In genomic region chr9:69197687-69198086, GRCh38 we compare ENCODE assay signal across 25 cellular contexts.
"Had no signal": no experiment of that assay in that cellular context is flagged by ENCODE, and none has a peak within 500 bp of the region (broad histone marks: within the 10 kb centered on the region; RNA-seq: fewer than 3 reads in every experiment).

No MANE protein-coding gene starts in this region.

- H3K36me3 Mint-ChIP-seq: activated CD4-positive, alpha-beta memory T cell treated with anti-CD3 and anti-CD28 coated beads for 36 hours; activated naive CD8-positive, alpha-beta T cell treated with anti-CD3 and anti-CD28 coated beads, Interleukin-2, amount 10 ng/mL, durations not matched to agents 7 days and 5 days; immature natural killer cell had no signal

- H3K9me3 Mint-ChIP-seq: activated CD4-positive, alpha-beta memory T cell treated with anti-CD3 and anti-CD28 coated beads for 36 hours; activated naive CD4-positive, alpha-beta T cell treated with anti-CD3 and anti-CD28 coated beads for 36 hours; activated naive CD8-positive, alpha-beta T cell treated with anti-CD3 and anti-CD28 coated beads, Interleukin-2, amount 10 ng/mL, durations not matched to agents 7 days and 5 days; activated T-cell treated with anti-CD3 and anti-CD28 coated beads, Interleukin-2, amount 50 U/mL, for 72 hours; endodermal cell; immature natural killer cell; nephron; stimulated activated naive CD8-positive, alpha-beta T cell treated with anti-CD3 and anti-CD28 coated beads, Interleukin-15, Interleukin-2, amounts not matched to agents 100 ng/mL and 50 ng/mL, for 24 hours had no signal

- H3K4me3 Mint-ChIP-seq: activated CD4-positive, alpha-beta memory T cell treated with anti-CD3 and anti-CD28 coated beads for 36 hours; activated naive CD4-positive, alpha-beta T cell treated with anti-CD3 and anti-CD28 coated beads for 36 hours; activated naive CD8-positive, alpha-beta T cell treated with anti-CD3 and anti-CD28 coated beads, Interleukin-2, amount 10 ng/mL, durations not matched to agents 7 days and 5 days; activated T-cell treated with anti-CD3 and anti-CD28 coated beads, Interleukin-2, amount 50 U/mL, for 72 hours; endodermal cell; immature natural killer cell; nephron; stimulated activated naive CD8-positive, alpha-beta T cell treated with anti-CD3 and anti-CD28 coated beads, Interleukin-15, Interleukin-2, amounts not matched to agents 100 ng/mL and 50 ng/mL, for 24 hours; T-helper 17 cell had no signal

- ATAC-seq: activated T-cell treated with anti-CD3 and anti-CD28 coated beads, Interleukin-2, amount 50 U/mL, for 72 hours; foreskin keratinocyte; pancreas; psoas muscle; T-helper 17 cell had no signal

- H3K27ac ChIP-seq: breast epithelium, coronary artery, foreskin keratinocyte, hepatocyte, pancreas, psoas muscle, tibial nerve had no signal

- H3K27me3 ChIP-seq: breast epithelium, foreskin keratinocyte, hepatocyte, pancreas, tibial nerve had no signal

- H3K4me2 ChIP-seq: hepatocyte had no signal

- H3K4me1 Mint-ChIP-seq: nephron had no signal

- H2AFZ ChIP-seq: hepatocyte had no signal

- H3K9me3 ChIP-seq: breast epithelium, pancreas, psoas muscle, tibial nerve had no signal

- H3K4me1 ChIP-seq: breast epithelium had no signal

- H3K4me3 ChIP-seq: breast epithelium, coronary artery, hepatocyte, pancreas, psoas muscle, tibial nerve had no signal

- H3K27ac Mint-ChIP-seq: activated CD4-positive, alpha-beta memory T cell treated with anti-CD3 and anti-CD28 coated beads for 36 hours; activated naive CD4-positive, alpha-beta T cell treated with anti-CD3 and anti-CD28 coated beads for 36 hours; activated naive CD8-positive, alpha-beta T cell treated with anti-CD3 and anti-CD28 coated beads, Interleukin-2, amount 10 ng/mL, durations not matched to agents 7 days and 5 days; activated T-cell treated with anti-CD3 and anti-CD28 coated beads, Interleukin-2, amount 50 U/mL, for 72 hours; endodermal cell; immature natural killer cell; stimulated activated naive CD8-positive, alpha-beta T cell treated with anti-CD3 and anti-CD28 coated beads, Interleukin-15, Interleukin-2, amounts not matched to agents 100 ng/mL and 50 ng/mL, for 24 hours; T-helper 17 cell had no signal

- DNase-seq: activated CD4-positive, alpha-beta memory T cell treated with anti-CD3 and anti-CD28 coated beads for 36 hours; activated CD4-positive, alpha-beta T cell treated with anti-CD3 and anti-CD28 coated beads for 4 hours; activated CD4-positive, CD25-positive, alpha-beta regulatory T cell; activated effector memory CD4-positive, alpha-beta T cell treated with Interleukin-2 at 50 U/mL for 16 hours; activated naive CD4-positive, alpha-beta T cell treated with anti-CD3 and anti-CD28 coated beads for 36 hours; activated naive CD8-positive, alpha-beta T cell treated with anti-CD3 and anti-CD28 coated beads, Interleukin-2, amount 10 ng/mL, durations not matched to agents 7 days and 5 days; activated T-cell treated with anti-CD3 and anti-CD28 coated beads, Interleukin-2, amount 50 U/mL, for 72 hours; amniotic stem cell; cerebellar nuclear complex; endodermal cell; foreskin keratinocyte; immature natural killer cell; kidney glomerular epithelial cell; mesenchymal stem cell; pancreas; psoas muscle; right cardiac atrium; stimulated activated CD4-positive, alpha-beta T cell treated with anti-CD3 and anti-CD28 coated beads, Interleukin-12 subunit alpha, Interleukin-12 subunit beta, amount 100 ng/mL, for 4 hours; T-helper 17 cell had no signal

- H3K36me3 ChIP-seq: breast epithelium, pancreas, tibial nerve had no signal

- H3K27me3 Mint-ChIP-seq: activated CD4-positive, alpha-beta memory T cell treated with anti-CD3 and anti-CD28 coated beads for 36 hours; activated naive CD8-positive, alpha-beta T cell treated with anti-CD3 and anti-CD28 coated beads, Interleukin-2, amount 10 ng/mL, durations not matched to agents 7 days and 5 days; stimulated activated naive CD8-positive, alpha-beta T cell treated with anti-CD3 and anti-CD28 coated beads, Interleukin-15, Interleukin-2, amounts not matched to agents 100 ng/mL and 50 ng/mL, for 24 hours; T-helper 17 cell had no signal
